20 cellular contexts compared by ENCODE assay signal in genomic region chr4:66252291-66252690, GRCh38.
DNase-seq lines count a peak whose midpoint lies in the region; ATAC-seq and TF ChIP-seq lines count a peak whose summit lies in the region.
"Had no signal": no experiment of that assay in that cellular context is flagged by ENCODE, and none has a peak within 500 bp of the region (broad histone marks: within the 10 kb centered on the region; RNA-seq: fewer than 3 reads in every experiment).

No MANE protein-coding gene starts in this region.

- CTCF ChIA-PET in OCI-LY7 (lab: Charles Lee; ENCODE audit: unreplicated experiment): no interaction called here

- H3K9me3 ChIP-seq in cardiac muscle cell (ENCODE audit: low read depth) (no peaks in the 10 kb centered on the region), left ventricle myocardium inferior (replicated peaks) (peaks cover 56% of the 10 kb centered on the region), OCI-LY7 (ENCODE audit: low read length) (no peaks in the 10 kb centered on the region)

- no peaks in the 10 kb centered on the region for H3K9me2 ChIP-seq in OCI-LY7 (ENCODE audit: insufficient read depth, low read length)

- TF ChIP-seq CTCF in cardiac muscle cell (IDR thresholded peaks at IDR 0.05; ENCODE audit: low read depth, low read length): peak; percentile 30
- no peak for TF ChIP-seq CTCF in left ventricle myocardium inferior (IDR thresholded peaks at IDR 0.05; ENCODE audit: borderline replicate concordance)
- peak; percentile 38; the same call in 1 of the 2 replicates for TF ChIP-seq CTCF in OCI-LY7 (conservative IDR thresholded peaks at IDR 0.05; ENCODE audit: low read length)
- TF ChIP-seq CTCF in choroid plexus epithelial cell (conservative IDR thresholded peaks at IDR 0.05; ENCODE audit: low read depth, low read length): peak; percentile 44

- intact Hi-C loops in left ventricle myocardium inferior (cut with micrococcal nuclease): no loop called here
- intact Hi-C loops in OCI-LY7 (cut with micrococcal nuclease; ENCODE audit: unreplicated experiment): no loop called here

- DNase-seq in cardiac muscle cell (ENCODE audit: low read depth in 1 of 2, low spot score in 1 of 2) (peak in 1 of 2 donors; percentile 12), left ventricle myocardium inferior (no peak), OCI-LY7 (ENCODE audit: low spot score) (no peak), choroid plexus epithelial cell (ENCODE audit: low read depth) (peak; percentile 22), NCI-H2029 treated with DMSO at 0.1 percent for 48 hours (lab: John Stamatoyannopoulos, UW) (no peak)
- DNase-seq: activated CD8-positive, alpha-beta memory T cell treated with anti-CD3 and anti-CD28 coated beads for 24 hours; CD4-positive, alpha-beta T cell; DMS79; midbrain; NCI-H2081 treated with DMSO at 0.1 percent for 48 hours; NCI-H510A treated with DMSO at 0.1 percent for 48 hours; nephron progenitor cell; PC-9; spleen; T-helper 9 cell had no signal

- H3K36me3 ChIP-seq in cardiac muscle cell (no peaks in the 10 kb centered on the region), left ventricle myocardium inferior (no peaks in the 10 kb centered on the region), OCI-LY7 (ENCODE audit: insufficient read depth, low read length) (no peaks in the 10 kb centered on the region)
- H3K36me3 ChIP-seq: spleen had no signal

- H3K4me1 ChIP-seq in cardiac muscle cell (ENCODE audit: low read depth) (no peaks in the 10 kb centered on the region), left ventricle myocardium inferior (no peaks in the 10 kb centered on the region), OCI-LY7 (ENCODE audit: insufficient read depth, low read length, poor library complexity, severe bottlenecking) (no peaks in the 10 kb centered on the region)
- H3K4me1 ChIP-seq: spleen had no signal

- H3K27ac ChIP-seq in cardiac muscle cell (no peak overlapping the region), left ventricle myocardium inferior (replicated peaks) (no peak overlapping the region), OCI-LY7 (ENCODE audit: low read depth, low read length, poor library complexity, severe bottlenecking) (no peak overlapping the region)
- H3K27ac ChIP-seq: PC-9, SK-N-MC, spleen had no signal

- POLR2A ChIA-PET in OCI-LY7 (lab: Charles Lee): no interaction called here

- H3K27me3 ChIP-seq in cardiac muscle cell (no peaks in the 10 kb centered on the region), left ventricle myocardium inferior (ENCODE audit: low read depth) (no peaks in the 10 kb centered on the region)
- H3K27me3 ChIP-seq: spleen had no signal

- no peak overlapping the region for H2AFZ ChIP-seq in OCI-LY7 (ENCODE audit: low read length)
- H2AFZ ChIP-seq: PC-9 had no signal

- H3K4me3 ChIP-seq in cardiac muscle cell (no peak overlapping the region), left ventricle myocardium inferior (no peak overlapping the region), OCI-LY7 (ENCODE audit: low read depth, low read length, poor library complexity, severe bottlenecking) (no peak overlapping the region), choroid plexus epithelial cell (ENCODE audit: low read depth, low read length) (no peak overlapping the region)
- H3K4me3 ChIP-seq: PC-9, SK-N-MC, spleen had no signal

- H4K20me1 ChIP-seq in OCI-LY7 (ENCODE audit: insufficient read depth, low read length): no peaks in the 10 kb centered on the region

- no TSS peak for BruUV-seq in OCI-LY7 (replicated peaks; lab: Mats Ljungman, UMichigan)

- no peaks in the 10 kb centered on the region for H3K79me2 ChIP-seq in OCI-LY7 (ENCODE audit: insufficient read depth, low read depth, low read length)

- H3K4me2 ChIP-seq in OCI-LY7 (ENCODE audit: low read length): no peak overlapping the region
- H3K4me2 ChIP-seq: PC-9 had no signal

- ATAC-seq in HG03457 (IDR thresholded peaks at IDR 0.05; ENCODE audit: unreplicated experiment): no peak
- ATAC-seq in GM19328 (IDR thresholded peaks at IDR 0.05; ENCODE audit: unreplicated experiment): no peak
- ATAC-seq in GM18909 (IDR thresholded peaks at IDR 0.05; ENCODE audit: poor library complexity, unreplicated experiment): no peak
- ATAC-seq: left lobe of liver had no signal
